8 cellular contexts compared by ENCODE assay signal in the genomic region with DNA sequence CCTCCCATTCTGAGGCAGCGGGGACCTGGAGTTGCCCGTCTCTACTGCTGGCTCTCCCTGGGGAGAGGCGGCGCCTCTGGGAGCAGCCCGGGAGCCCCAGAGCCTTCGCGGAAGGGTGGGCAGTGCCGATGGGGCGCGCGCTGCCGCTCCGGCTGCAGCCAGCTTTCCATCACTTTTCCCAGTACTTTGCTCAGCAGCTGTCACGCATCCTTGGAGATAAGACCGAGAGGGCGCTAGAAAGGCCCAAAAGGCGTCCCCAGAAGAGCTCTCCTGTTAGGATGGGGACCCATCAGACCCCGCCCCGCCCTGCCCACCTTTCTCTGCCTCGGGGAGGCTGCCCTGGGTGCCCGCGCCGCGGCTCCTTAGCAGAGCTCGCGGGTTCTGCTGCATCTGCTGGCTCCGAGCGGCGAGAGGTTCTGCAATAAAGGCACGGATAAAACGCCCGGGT. TPM values are rescaled to one million over a fixed set of nuclear protein-coding genes. Genes with fewer than 3 reads are reported as not detected.
DNase-seq lines count a peak whose midpoint lies in the region; ATAC-seq and TF ChIP-seq lines count a peak whose summit lies in the region.

No MANE protein-coding gene starts in this region.

- 0 to 2% methylated on average over 1 to 32 of the region's 32 CpGs for WGBS in body of pancreas, 2 donors
- 0 to 6% (median 2%) methylated on average over 24 to 32 of the region's 32 CpGs for WGBS in spleen, 5 donors

- no peaks in the 10 kb centered on the region for H3K36me3 Mint-ChIP-seq in activated CD4-positive, alpha-beta T cell treated with anti-CD3 and anti-CD28 coated beads for 36 hours (ENCODE audit: low read depth)

- peak overlapping the region in 1 of 2 donors; percentile 8 for H3K4me3 ChIP-seq in body of pancreas
- peak overlapping the region; percentile 16 to 68 (median 38) for H3K4me3 ChIP-seq in spleen

- H3K4me1 ChIP-seq in body of pancreas, result peaks cover 15% of the 10 kb centered on the region
- peaks cover 10 to 22% (median 16%) of the 10 kb centered on the region in 6 donors for H3K4me1 ChIP-seq in spleen

- intact Hi-C loops in activated CD4-positive, alpha-beta T cell treated with anti-CD3 and anti-CD28 coated beads for 36 hours (cut with DNase I, micrococcal nuclease), result loop anchor here (5.0 to 10.0 kb wide), 3 partner anchors 181 to 436 kb away; no protein-coding TSS in a partner anchor
- intact Hi-C loops in body of pancreas (cut with DNase I) (loop anchor here (10.0 kb wide), 1 partner anchor 729 kb away; no protein-coding TSS in a partner anchor), spleen (cut with DNase I; ENCODE audit: low total_unique reads) (no loop called here)

- TF ChIP-seq POLR2A in body of pancreas (IDR thresholded peaks at IDR 0.05), result no peak
- TF ChIP-seq POLR2A in spleen (IDR thresholded peaks at IDR 0.05), result no peak

- TF ChIP-seq CTCF in body of pancreas (IDR thresholded peaks at IDR 0.05) (no peak), spleen (IDR thresholded peaks at IDR 0.05 in 8 of 11, conservative IDR thresholded peaks at IDR 0.05 in 3 of 11) (no peak)

- H3K9me3 ChIP-seq in body of pancreas (no peaks in the 10 kb centered on the region), spleen (no peaks in the 10 kb centered on the region)

- H3K27ac ChIP-seq in body of pancreas (no peak overlapping the region), spleen (no peak overlapping the region)

- peak overlapping the region; percentile 54 for H3K4me3 Mint-ChIP-seq in activated CD4-positive, alpha-beta T cell treated with anti-CD3 and anti-CD28 coated beads for 36 hours

- CTCF ChIA-PET in activated CD4-positive, alpha-beta T cell treated with anti-CD3 and anti-CD28 coated beads for 36 hours (lab: Charles Lee), result interaction anchor here (0.7 to 4.7 kb wide), 28 partner anchors 12 to 893 kb away, joined by 3 to 47 read pairs (median 4); no protein-coding TSS in a partner anchor

- no peaks in the 10 kb centered on the region for H3K9me3 Mint-ChIP-seq in activated CD4-positive, alpha-beta T cell treated with anti-CD3 and anti-CD28 coated beads for 36 hours (ENCODE audit: low read depth)

- peaks cover 13% of the 10 kb centered on the region for H3K4me1 Mint-ChIP-seq in activated CD4-positive, alpha-beta T cell treated with anti-CD3 and anti-CD28 coated beads for 36 hours

- peak; percentile 55 for DNase-seq in activated CD4-positive, alpha-beta T cell treated with anti-CD3 and anti-CD28 coated beads for 36 hours
- DNase-seq in activated CD4-positive, alpha-beta T cell treated with anti-CD3 and anti-CD28 coated beads for 48 hours, result no peak
- DNase-seq in NCI-H2227 treated with DMSO at 0.1 percent for 48 hours (lab: John Stamatoyannopoulos, UW) (peak; percentile 4), body of pancreas (peak in 2 of 4 donors; percentile 9 to 17), iPS-NIHi11 (ENCODE audit: low spot score) (peak; percentile 34), spleen (peak; percentile 72), AML-193 (lab: John Stamatoyannopoulos, UW) (no peak)

- H3K27me3 Mint-ChIP-seq in activated CD4-positive, alpha-beta T cell treated with anti-CD3 and anti-CD28 coated beads for 36 hours, result peaks cover 38% of the 10 kb centered on the region

- H3K27me3 ChIP-seq in body of pancreas (peaks cover 0 to 5% of the 10 kb centered on the region in 2 donors), spleen (replicated peaks in 1 of 7) (peaks cover 0 to 81% (median 53%) of the 10 kb centered on the region in 7 donors)

- POLR2A ChIA-PET in activated CD4-positive, alpha-beta T cell treated with anti-CD3 and anti-CD28 coated beads for 36 hours (lab: Charles Lee), result interaction anchor here (0.9 kb wide), 1 partner anchor 760 kb away, joined by 5 read pairs; no protein-coding TSS in a partner anchor

- peak; percentile 12 for ATAC-seq in activated CD4-positive, alpha-beta T cell treated with anti-CD3 and anti-CD28 coated beads for 36 hours
- ATAC-seq in body of pancreas, result peak; percentile 30
- no peak for ATAC-seq in HG03442 (IDR thresholded peaks at IDR 0.05; ENCODE audit: unreplicated experiment)

- no peaks in the 10 kb centered on the region for H3K36me3 ChIP-seq in body of pancreas (replicated peaks in 1 of 2; ENCODE audit: insufficient read depth in 1 of 2, low read depth in 2 of 2)
- no peaks in the 10 kb centered on the region for H3K36me3 ChIP-seq in spleen

- H3K27ac Mint-ChIP-seq in activated CD4-positive, alpha-beta T cell treated with anti-CD3 and anti-CD28 coated beads for 36 hours, result no peak overlapping the region

RNA-seq across cellular contexts. Expression of gene KCNH1, which starts 0.5 kb away (rescaled TPM):
- total RNA-seq in activated CD4-positive, alpha-beta T cell treated with anti-CD3 and anti-CD28 coated beads for 36 hours, result not detected
- total RNA-seq in body of pancreas (under 1 TPM in 1 of 2 donors, not detected in 1; 0.52 TPM), spleen (not detected)
- polyA plus RNA-seq in spleen, result not detected

Comparison
In these comparisons a context has a peak if more than half of its experiments do, and no peak if none do; other contexts are left out.
1. DNase-seq: peak in activated CD4-positive, alpha-beta T cell treated with anti-CD3 and anti-CD28 coated beads for 36 hours (single experiment), NCI-H2227 treated with DMSO at 0.1 percent for 48 hours (single experiment), iPS-NIHi11 (single experiment) and spleen (single experiment); none in activated CD4-positive, alpha-beta T cell treated with anti-CD3 and anti-CD28 coated beads for 48 hours (single experiment) and AML-193 (0 of 2).